In the genomic region with DNA sequence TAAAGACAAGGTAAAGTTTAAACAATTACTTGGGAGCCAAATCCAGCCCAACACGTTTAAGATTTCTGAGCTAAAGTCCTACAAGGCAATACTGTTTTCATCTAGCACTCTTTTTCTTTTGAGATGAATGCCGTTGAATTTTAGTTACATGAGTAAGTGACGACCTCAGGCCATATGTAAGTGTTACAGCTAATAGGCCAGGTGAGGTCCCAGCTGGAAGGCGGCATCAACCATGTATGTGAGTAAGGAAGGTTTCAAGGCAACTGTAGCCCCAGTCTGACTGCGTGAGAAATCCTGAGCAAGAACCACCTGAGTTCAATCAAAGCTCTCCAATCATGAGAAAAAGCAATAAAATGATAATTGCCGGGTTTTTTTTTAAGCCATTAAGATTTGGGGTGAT, we compare ENCODE assay signal across 20 cellular contexts.
"Had no signal": no experiment of that assay in that cellular context is flagged by ENCODE, and none has a peak within 500 bp of the region (broad histone marks: within the 10 kb centered on the region; RNA-seq: fewer than 3 reads in every experiment).

No MANE protein-coding gene starts in this region.

- H3K27me3 ChIP-seq: colonic mucosa, gastrocnemius medialis had no signal

- H3K36me3 ChIP-seq: colonic mucosa, esophagus muscularis mucosa, gastrocnemius medialis, heart right ventricle, left lung, lower lobe of right lung had no signal

- H3K4me1 ChIP-seq: colonic mucosa, esophagus muscularis mucosa, gastrocnemius medialis, lower lobe of right lung had no signal

- H3K9me3 ChIP-seq: colonic mucosa, esophagus muscularis mucosa, gastrocnemius medialis, left lung, lower lobe of right lung, mucosa of descending colon had no signal

- H3K27ac ChIP-seq: colonic mucosa, esophagus muscularis mucosa, gastrocnemius medialis, heart right ventricle, left lung, lower lobe of right lung had no signal

- H3K4me3 ChIP-seq: colonic mucosa, esophagus muscularis mucosa, gastrocnemius medialis, heart right ventricle, left lung, lower lobe of right lung, mucosa of descending colon had no signal

- ATAC-seq: effector memory CD8-positive, alpha-beta T cell; gastrocnemius medialis; heart right ventricle; left cardiac atrium; left lung; left ventricle myocardium superior; lower lobe of right lung; mucosa of descending colon had no signal

- DNase-seq: colonic mucosa; cortex of kidney; effector CD8-positive, alpha-beta T cell; effector memory CD8-positive, alpha-beta T cell; endodermal cell; foreskin melanocyte; gastrocnemius medialis; glutamatergic neuron; head of caudate nucleus; heart right ventricle; hippocampal formation; left cardiac atrium; left lung; left ventricle myocardium superior; lower lobe of right lung; mesenchymal stem cell; midbrain; mucosa of descending colon; naive B cell had no signal
